Comparison of ENCODE assay signal across 1 cellular context in the genomic region with DNA sequence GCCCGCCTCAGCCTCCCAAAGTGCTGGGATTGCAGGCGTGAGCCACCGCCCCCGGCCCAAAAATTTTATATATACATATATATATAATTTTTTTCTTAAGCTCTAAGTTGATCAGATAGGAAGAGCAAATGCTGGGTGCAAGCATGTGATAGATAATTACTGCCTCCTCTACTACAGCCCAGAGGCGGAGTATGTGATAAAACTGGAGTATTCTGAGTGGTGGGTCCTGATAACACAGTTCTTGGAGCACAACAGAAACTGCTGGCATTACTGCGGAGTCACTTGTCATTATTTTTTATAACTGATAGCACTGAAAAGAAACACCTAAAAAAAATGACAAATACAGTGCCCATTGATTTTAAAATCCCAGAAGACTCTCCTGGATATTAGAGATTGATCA.
TF ChIP-seq lines count a peak whose summit lies in the region.

No MANE protein-coding gene starts in this region.

TF ChIP-seq in K562, 482 proteins besides CTCF, POLR2A, EP300 and RAD21 (continued from another document and continues in another):
- no peak for TF ChIP-seq BRCA1 (IDR thresholded peaks at IDR 0.05)
- no peak for TF ChIP-seq BRCA1 (CRISPR knock-in tag; IDR thresholded peaks at IDR 0.05)
- TF ChIP-seq ZBTB34 (CRISPR knock-in tag; IDR thresholded peaks at IDR 0.05) = no peak
- TF ChIP-seq MYNN (IDR thresholded peaks at IDR 0.05) = no peak
- TF ChIP-seq MYNN (CRISPR knock-in tag; IDR thresholded peaks at IDR 0.05) = no peak
- peak in 1 of 2 experiments; percentile 91; a peak in 2 of 4 replicates for TF ChIP-seq TEAD1 (CRISPR knock-in tag; IDR thresholded peaks at IDR 0.05)
- TF ChIP-seq ZNF75A (CRISPR knock-in tag; IDR thresholded peaks at IDR 0.05) = 0 out of 2 replicates have a peak, but pooled peaks have one; percentile 45
- peak; percentile 86; the same call in 1 of the 2 replicates for TF ChIP-seq CC2D1A (IDR thresholded peaks at IDR 0.05)
- peak; percentile 74 for TF ChIP-seq NCOA1 (IDR thresholded peaks at IDR 0.05; ENCODE audit: low read depth)
- TF ChIP-seq C11orf30 (IDR thresholded peaks at IDR 0.05; ENCODE audit: low read depth) = peak; percentile 63
- TF ChIP-seq ZKSCAN1 (IDR thresholded peaks at IDR 0.05; ENCODE audit: low read depth, low read length) = no peak
- TF ChIP-seq SMAD4 (CRISPR knock-in tag; conservative IDR thresholded peaks at IDR 0.05) = peak; percentile 60
- no peak for TF ChIP-seq U2AF1 (optimal IDR thresholded peaks at IDR 0.05; ENCODE audit: low read depth, low read length)
- TF ChIP-seq, protein P1, sequence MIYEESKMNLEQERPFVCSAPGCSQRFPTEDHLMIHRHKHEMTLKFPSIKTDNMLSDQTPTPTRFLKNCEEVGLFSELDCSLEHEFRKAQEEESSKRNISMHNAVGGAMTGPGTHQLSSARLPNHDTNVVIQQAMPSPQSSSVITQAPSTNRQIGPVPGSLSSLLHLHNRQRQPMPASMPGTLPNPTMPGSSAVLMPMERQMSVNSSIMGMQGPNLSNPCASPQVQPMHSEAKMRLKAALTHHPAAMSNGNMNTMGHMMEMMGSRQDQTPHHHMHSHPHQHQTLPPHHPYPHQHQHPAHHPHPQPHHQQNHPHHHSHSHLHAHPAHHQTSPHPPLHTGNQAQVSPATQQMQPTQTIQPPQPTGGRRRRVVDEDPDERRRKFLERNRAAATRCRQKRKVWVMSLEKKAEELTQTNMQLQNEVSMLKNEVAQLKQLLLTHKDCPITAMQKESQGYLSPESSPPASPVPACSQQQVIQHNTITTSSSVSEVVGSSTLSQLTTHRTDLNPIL (CRISPR knock-in tag; IDR thresholded peaks at IDR 0.05) = no peak
- no peak for TF ChIP-seq ELF1 (tag; IDR thresholded peaks at IDR 0.05)
- no peak for TF ChIP-seq ZBTB43 (CRISPR knock-in tag; IDR thresholded peaks at IDR 0.05)
- TF ChIP-seq, protein P2, sequence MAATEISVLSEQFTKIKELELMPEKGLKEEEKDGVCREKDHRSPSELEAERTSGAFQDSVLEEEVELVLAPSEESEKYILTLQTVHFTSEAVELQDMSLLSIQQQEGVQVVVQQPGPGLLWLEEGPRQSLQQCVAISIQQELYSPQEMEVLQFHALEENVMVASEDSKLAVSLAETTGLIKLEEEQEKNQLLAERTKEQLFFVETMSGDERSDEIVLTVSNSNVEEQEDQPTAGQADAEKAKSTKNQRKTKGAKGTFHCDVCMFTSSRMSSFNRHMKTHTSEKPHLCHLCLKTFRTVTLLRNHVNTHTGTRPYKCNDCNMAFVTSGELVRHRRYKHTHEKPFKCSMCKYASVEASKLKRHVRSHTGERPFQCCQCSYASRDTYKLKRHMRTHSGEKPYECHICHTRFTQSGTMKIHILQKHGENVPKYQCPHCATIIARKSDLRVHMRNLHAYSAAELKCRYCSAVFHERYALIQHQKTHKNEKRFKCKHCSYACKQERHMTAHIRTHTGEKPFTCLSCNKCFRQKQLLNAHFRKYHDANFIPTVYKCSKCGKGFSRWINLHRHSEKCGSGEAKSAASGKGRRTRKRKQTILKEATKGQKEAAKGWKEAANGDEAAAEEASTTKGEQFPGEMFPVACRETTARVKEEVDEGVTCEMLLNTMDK (IDR thresholded peaks at IDR 0.05; ENCODE audit: borderline replicate concordance, insufficient read depth, low read depth, low read length, poor library complexity, severe bottlenecking) = no peak
- TF ChIP-seq, protein P3, sequence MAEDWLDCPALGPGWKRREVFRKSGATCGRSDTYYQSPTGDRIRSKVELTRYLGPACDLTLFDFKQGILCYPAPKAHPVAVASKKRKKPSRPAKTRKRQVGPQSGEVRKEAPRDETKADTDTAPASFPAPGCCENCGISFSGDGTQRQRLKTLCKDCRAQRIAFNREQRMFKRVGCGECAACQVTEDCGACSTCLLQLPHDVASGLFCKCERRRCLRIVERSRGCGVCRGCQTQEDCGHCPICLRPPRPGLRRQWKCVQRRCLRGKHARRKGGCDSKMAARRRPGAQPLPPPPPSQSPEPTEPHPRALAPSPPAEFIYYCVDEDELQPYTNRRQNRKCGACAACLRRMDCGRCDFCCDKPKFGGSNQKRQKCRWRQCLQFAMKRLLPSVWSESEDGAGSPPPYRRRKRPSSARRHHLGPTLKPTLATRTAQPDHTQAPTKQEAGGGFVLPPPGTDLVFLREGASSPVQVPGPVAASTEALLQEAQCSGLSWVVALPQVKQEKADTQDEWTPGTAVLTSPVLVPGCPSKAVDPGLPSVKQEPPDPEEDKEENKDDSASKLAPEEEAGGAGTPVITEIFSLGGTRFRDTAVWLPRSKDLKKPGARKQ (CRISPR knock-in tag; IDR thresholded peaks at IDR 0.05) = no peak
- TF ChIP-seq HDAC3 (IDR thresholded peaks at IDR 0.05; ENCODE audit: borderline replicate concordance, partially characterized antibody) = peak; percentile 86
- TF ChIP-seq ZFP30 (CRISPR knock-in tag; IDR thresholded peaks at IDR 0.05; ENCODE audit: borderline replicate concordance) = no peak
- no peak for TF ChIP-seq SPI1 (IDR thresholded peaks at IDR 0.05; ENCODE audit: borderline replicate concordance, low read depth, low read length)
- no peak for TF ChIP-seq CBX8 (IDR thresholded peaks at IDR 0.05; ENCODE audit: borderline replicate concordance, extremely low read depth, low read depth, low read length, poor library complexity, severe bottlenecking)
- no peak for TF ChIP-seq ZNF311 (CRISPR knock-in tag; IDR thresholded peaks at IDR 0.05)
- TF ChIP-seq, protein P4, sequence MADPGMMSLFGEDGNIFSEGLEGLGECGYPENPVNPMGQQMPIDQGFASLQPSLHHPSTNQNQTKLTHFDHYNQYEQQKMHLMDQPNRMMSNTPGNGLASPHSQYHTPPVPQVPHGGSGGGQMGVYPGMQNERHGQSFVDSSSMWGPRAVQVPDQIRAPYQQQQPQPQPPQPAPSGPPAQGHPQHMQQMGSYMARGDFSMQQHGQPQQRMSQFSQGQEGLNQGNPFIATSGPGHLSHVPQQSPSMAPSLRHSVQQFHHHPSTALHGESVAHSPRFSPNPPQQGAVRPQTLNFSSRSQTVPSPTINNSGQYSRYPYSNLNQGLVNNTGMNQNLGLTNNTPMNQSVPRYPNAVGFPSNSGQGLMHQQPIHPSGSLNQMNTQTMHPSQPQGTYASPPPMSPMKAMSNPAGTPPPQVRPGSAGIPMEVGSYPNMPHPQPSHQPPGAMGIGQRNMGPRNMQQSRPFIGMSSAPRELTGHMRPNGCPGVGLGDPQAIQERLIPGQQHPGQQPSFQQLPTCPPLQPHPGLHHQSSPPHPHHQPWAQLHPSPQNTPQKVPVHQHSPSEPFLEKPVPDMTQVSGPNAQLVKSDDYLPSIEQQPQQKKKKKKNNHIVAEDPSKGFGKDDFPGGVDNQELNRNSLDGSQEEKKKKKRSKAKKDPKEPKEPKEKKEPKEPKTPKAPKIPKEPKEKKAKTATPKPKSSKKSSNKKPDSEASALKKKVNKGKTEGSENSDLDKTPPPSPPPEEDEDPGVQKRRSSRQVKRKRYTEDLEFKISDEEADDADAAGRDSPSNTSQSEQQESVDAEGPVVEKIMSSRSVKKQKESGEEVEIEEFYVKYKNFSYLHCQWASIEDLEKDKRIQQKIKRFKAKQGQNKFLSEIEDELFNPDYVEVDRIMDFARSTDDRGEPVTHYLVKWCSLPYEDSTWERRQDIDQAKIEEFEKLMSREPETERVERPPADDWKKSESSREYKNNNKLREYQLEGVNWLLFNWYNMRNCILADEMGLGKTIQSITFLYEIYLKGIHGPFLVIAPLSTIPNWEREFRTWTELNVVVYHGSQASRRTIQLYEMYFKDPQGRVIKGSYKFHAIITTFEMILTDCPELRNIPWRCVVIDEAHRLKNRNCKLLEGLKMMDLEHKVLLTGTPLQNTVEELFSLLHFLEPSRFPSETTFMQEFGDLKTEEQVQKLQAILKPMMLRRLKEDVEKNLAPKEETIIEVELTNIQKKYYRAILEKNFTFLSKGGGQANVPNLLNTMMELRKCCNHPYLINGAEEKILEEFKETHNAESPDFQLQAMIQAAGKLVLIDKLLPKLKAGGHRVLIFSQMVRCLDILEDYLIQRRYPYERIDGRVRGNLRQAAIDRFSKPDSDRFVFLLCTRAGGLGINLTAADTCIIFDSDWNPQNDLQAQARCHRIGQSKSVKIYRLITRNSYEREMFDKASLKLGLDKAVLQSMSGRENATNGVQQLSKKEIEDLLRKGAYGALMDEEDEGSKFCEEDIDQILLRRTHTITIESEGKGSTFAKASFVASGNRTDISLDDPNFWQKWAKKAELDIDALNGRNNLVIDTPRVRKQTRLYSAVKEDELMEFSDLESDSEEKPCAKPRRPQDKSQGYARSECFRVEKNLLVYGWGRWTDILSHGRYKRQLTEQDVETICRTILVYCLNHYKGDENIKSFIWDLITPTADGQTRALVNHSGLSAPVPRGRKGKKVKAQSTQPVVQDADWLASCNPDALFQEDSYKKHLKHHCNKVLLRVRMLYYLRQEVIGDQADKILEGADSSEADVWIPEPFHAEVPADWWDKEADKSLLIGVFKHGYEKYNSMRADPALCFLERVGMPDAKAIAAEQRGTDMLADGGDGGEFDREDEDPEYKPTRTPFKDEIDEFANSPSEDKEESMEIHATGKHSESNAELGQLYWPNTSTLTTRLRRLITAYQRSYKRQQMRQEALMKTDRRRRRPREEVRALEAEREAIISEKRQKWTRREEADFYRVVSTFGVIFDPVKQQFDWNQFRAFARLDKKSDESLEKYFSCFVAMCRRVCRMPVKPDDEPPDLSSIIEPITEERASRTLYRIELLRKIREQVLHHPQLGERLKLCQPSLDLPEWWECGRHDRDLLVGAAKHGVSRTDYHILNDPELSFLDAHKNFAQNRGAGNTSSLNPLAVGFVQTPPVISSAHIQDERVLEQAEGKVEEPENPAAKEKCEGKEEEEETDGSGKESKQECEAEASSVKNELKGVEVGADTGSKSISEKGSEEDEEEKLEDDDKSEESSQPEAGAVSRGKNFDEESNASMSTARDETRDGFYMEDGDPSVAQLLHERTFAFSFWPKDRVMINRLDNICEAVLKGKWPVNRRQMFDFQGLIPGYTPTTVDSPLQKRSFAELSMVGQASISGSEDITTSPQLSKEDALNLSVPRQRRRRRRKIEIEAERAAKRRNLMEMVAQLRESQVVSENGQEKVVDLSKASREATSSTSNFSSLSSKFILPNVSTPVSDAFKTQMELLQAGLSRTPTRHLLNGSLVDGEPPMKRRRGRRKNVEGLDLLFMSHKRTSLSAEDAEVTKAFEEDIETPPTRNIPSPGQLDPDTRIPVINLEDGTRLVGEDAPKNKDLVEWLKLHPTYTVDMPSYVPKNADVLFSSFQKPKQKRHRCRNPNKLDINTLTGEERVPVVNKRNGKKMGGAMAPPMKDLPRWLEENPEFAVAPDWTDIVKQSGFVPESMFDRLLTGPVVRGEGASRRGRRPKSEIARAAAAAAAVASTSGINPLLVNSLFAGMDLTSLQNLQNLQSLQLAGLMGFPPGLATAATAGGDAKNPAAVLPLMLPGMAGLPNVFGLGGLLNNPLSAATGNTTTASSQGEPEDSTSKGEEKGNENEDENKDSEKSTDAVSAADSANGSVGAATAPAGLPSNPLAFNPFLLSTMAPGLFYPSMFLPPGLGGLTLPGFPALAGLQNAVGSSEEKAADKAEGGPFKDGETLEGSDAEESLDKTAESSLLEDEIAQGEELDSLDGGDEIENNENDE (IDR thresholded peaks at IDR 0.05; ENCODE audit: low read depth, low read length) = no peak
- TF ChIP-seq ZNF165 (CRISPR knock-in tag; IDR thresholded peaks at IDR 0.05; ENCODE audit: borderline replicate concordance) = no peak
